1 cellular context compared by ENCODE assay signal in genomic region chr19:45730389-45731288, GRCh38.
TF ChIP-seq lines count a peak whose summit lies in the region.

TSS of gene FBXO46 (minus strand) at chr19:45730896. CDS start at chr19:45713495, 17,401 bp downstream.

TF ChIP-seq in GM12878, 131 proteins besides CTCF, POLR2A, EP300 and RAD21 (continued from another document):
- no peak for TF ChIP-seq CEBPZ (IDR thresholded peaks at IDR 0.05; ENCODE audit: low read depth, low read length)
